18 cellular contexts compared by ENCODE assay signal in the genomic region with DNA sequence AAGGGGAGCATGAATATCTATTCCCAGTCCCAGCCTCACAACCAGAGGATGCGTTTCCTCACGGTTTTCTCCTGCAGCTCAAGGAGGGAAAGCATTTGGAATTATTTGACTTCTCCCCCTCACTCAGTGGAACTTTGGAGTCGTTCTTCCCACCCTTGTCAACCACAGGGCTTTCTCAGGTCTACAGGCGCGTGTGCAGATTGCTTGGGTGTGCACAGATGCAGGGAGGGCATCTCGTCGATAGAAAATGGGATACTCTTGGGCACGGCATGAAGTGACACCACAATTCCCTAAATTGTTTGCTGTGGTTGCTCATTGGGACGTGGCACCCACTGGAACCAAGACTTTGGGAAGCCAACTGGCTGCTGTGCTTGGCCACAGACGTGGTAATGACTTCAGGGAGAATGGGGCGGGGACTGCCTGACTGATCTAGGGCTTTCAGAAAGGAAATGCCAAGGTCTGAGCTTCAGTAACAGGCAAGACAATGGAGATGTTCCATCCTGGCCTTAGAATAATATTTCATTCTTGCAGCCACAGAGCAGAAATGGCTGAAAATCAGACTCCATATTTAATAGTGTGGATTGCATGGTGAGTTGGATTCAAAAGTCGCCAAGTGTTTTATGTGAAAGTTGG. TPM values are rescaled to one million over a fixed set of nuclear protein-coding genes. Genes with fewer than 3 reads are reported as not detected.
DNase-seq lines count a peak whose midpoint lies in the region; ATAC-seq and TF ChIP-seq lines count a peak whose summit lies in the region.
"Had no signal": no experiment of that assay in that cellular context is flagged by ENCODE, and none has a peak within 500 bp of the region (broad histone marks: within the 10 kb centered on the region; RNA-seq: fewer than 3 reads in every experiment).

No MANE protein-coding gene starts in this region.

- no peaks in the 10 kb centered on the region for H3K9me3 Mint-ChIP-seq in activated T-cell treated with anti-CD3 and anti-CD28 coated beads, Interleukin-2, amount 50 U/mL, for 24 hours
- H3K9me3 Mint-ChIP-seq in activated T-helper 17 cell treated with anti-CD3 and anti-CD28 coated beads, Interleukin-2, amount 50 U/mL, for 72 hours, result no peaks in the 10 kb centered on the region
- H3K9me3 Mint-ChIP-seq in neural crest cell, result peaks cover 2% of the 10 kb centered on the region
- H3K9me3 Mint-ChIP-seq: CD8-positive, alpha-beta memory T cell had no signal

- no peaks in the 10 kb centered on the region for H3K36me3 Mint-ChIP-seq in activated T-cell treated with anti-CD3 and anti-CD28 coated beads, Interleukin-2, amount 50 U/mL, for 24 hours (ENCODE audit: low read depth)
- no peaks in the 10 kb centered on the region for H3K36me3 Mint-ChIP-seq in activated T-helper 17 cell treated with anti-CD3 and anti-CD28 coated beads, Interleukin-2, amount 50 U/mL, for 72 hours (ENCODE audit: low read depth)
- H3K36me3 Mint-ChIP-seq in neural crest cell (ENCODE audit: low read depth), result no peaks in the 10 kb centered on the region
- H3K36me3 Mint-ChIP-seq: CD8-positive, alpha-beta memory T cell had no signal

- DNase-seq in activated T-cell treated with anti-CD3 and anti-CD28 coated beads, Interleukin-2, amount 50 U/mL, for 24 hours, result peak; percentile 16
- no peak for DNase-seq in activated T-cell treated with anti-CD3 and anti-CD28 coated beads, Interleukin-2, amount 50 U/mL, for 1 hour
- DNase-seq in neural crest cell (ENCODE audit: low read depth, low spot score) (no peak), upper lobe of right lung (peak; percentile 19), D341Med (ENCODE audit: low spot score) (no peak), SHP77 treated with DMSO at 0.1 percent for 48 hours (lab: John Stamatoyannopoulos, UW) (no peak)
- DNase-seq: 8988T, AML-193, Caco-2, DMS53, GM23248, IMR-90 had no signal

- peaks cover 2% of the 10 kb centered on the region for H3K4me1 Mint-ChIP-seq in activated T-cell treated with anti-CD3 and anti-CD28 coated beads, Interleukin-2, amount 50 U/mL, for 24 hours (ENCODE audit: low read depth)
- H3K4me1 Mint-ChIP-seq in activated T-helper 17 cell treated with anti-CD3 and anti-CD28 coated beads, Interleukin-2, amount 50 U/mL, for 72 hours, result no peaks in the 10 kb centered on the region
- H3K4me1 Mint-ChIP-seq in neural crest cell, result no peaks in the 10 kb centered on the region
- H3K4me1 Mint-ChIP-seq: CD8-positive, alpha-beta memory T cell had no signal

- peaks cover 65% of the 10 kb centered on the region for H3K27me3 Mint-ChIP-seq in activated T-cell treated with anti-CD3 and anti-CD28 coated beads, Interleukin-2, amount 50 U/mL, for 24 hours
- H3K27me3 Mint-ChIP-seq in activated T-helper 17 cell treated with anti-CD3 and anti-CD28 coated beads, Interleukin-2, amount 50 U/mL, for 72 hours, result peaks cover 45% of the 10 kb centered on the region
- peaks cover 56% of the 10 kb centered on the region for H3K27me3 Mint-ChIP-seq in neural crest cell (ENCODE audit: low read depth)

- H3K4me1 ChIP-seq in upper lobe of right lung, result no peaks in the 10 kb centered on the region
- H3K4me1 ChIP-seq: Caco-2 had no signal

- no peaks in the 10 kb centered on the region for H3K36me3 ChIP-seq in upper lobe of right lung
- H3K36me3 ChIP-seq: BLaER1 had no signal

- no peak overlapping the region for H3K4me3 ChIP-seq in upper lobe of right lung
- H3K4me3 ChIP-seq: BLaER1, GM23248 had no signal

- intact Hi-C loops in upper lobe of right lung (cut with DNase I), result no loop called here

- no peak overlapping the region for H3K27ac Mint-ChIP-seq in activated T-cell treated with anti-CD3 and anti-CD28 coated beads, Interleukin-2, amount 50 U/mL, for 24 hours
- no peak overlapping the region for H3K27ac Mint-ChIP-seq in activated T-helper 17 cell treated with anti-CD3 and anti-CD28 coated beads, Interleukin-2, amount 50 U/mL, for 72 hours
- H3K27ac Mint-ChIP-seq in neural crest cell (ENCODE audit: unreplicated experiment), result peak overlapping the region; percentile 12
- H3K27ac Mint-ChIP-seq: CD8-positive, alpha-beta memory T cell had no signal

- H3K9me3 ChIP-seq in upper lobe of right lung, result no peaks in the 10 kb centered on the region
- H3K9me3 ChIP-seq: BLaER1, Caco-2 had no signal

- ATAC-seq in activated T-helper 17 cell treated with anti-CD3 and anti-CD28 coated beads, Interleukin-2, amount 50 U/mL, for 72 hours (replicated peaks), result peak; percentile 53
- no peak for ATAC-seq in upper lobe of right lung
- ATAC-seq in HG03378 (IDR thresholded peaks at IDR 0.05; ENCODE audit: unreplicated experiment), result no peak

- H3K27me3 ChIP-seq in upper lobe of right lung, result peaks cover 9% of the 10 kb centered on the region
- H3K27me3 ChIP-seq: BLaER1 had no signal

- no peak overlapping the region for H3K4me3 Mint-ChIP-seq in activated T-cell treated with anti-CD3 and anti-CD28 coated beads, Interleukin-2, amount 50 U/mL, for 24 hours
- no peak overlapping the region for H3K4me3 Mint-ChIP-seq in activated T-helper 17 cell treated with anti-CD3 and anti-CD28 coated beads, Interleukin-2, amount 50 U/mL, for 72 hours
- H3K4me3 Mint-ChIP-seq in neural crest cell, result no peak overlapping the region
- H3K4me3 Mint-ChIP-seq: CD8-positive, alpha-beta memory T cell had no signal

- TF ChIP-seq CTCF in neural crest cell (conservative IDR thresholded peaks at IDR 0.05) (no peak), upper lobe of right lung (IDR thresholded peaks at IDR 0.05) (no peak)

- H3K27ac ChIP-seq in upper lobe of right lung, result no peak overlapping the region
- H3K27ac ChIP-seq: BLaER1, GM23248 had no signal

RNA-seq across cellular contexts. Expression of a gene that starts 12.2 kb away (rescaled TPM):
- not detected for total RNA-seq in activated T-helper 17 cell treated with anti-CD3 and anti-CD28 coated beads, Interleukin-2, amount 50 U/mL, for 72 hours
- total RNA-seq in neural crest cell (not detected in 2 replicates), upper lobe of right lung (not detected)
- total RNA-seq: Caco-2; CD8-positive, alpha-beta memory T cell; Daoy; GM23248; HT-29; IMR-90 had no signal

RNA-seq across cellular contexts. Expression of a gene that starts 53.7 kb away (rescaled TPM):
- total RNA-seq in activated T-helper 17 cell treated with anti-CD3 and anti-CD28 coated beads, Interleukin-2, amount 50 U/mL, for 72 hours, result not detected
- total RNA-seq in neural crest cell (0.11 and 0.40 TPM in 2 replicates), upper lobe of right lung (16.8 TPM)
- total RNA-seq: Caco-2; CD8-positive, alpha-beta memory T cell; Daoy; GM23248; IMR-90 had no signal

RNA-seq across cellular contexts. Expression of a gene that starts 57.6 kb away (rescaled TPM):
- 1 to 10 TPM; 2.8 to 7.2 TPM for total RNA-seq in activated T-helper 17 cell treated with anti-CD3 and anti-CD28 coated beads, Interleukin-2, amount 50 U/mL, for 72 hours
- 12.9 and 13.8 TPM in 2 replicates for total RNA-seq in neural crest cell
- 27.4 TPM for total RNA-seq in upper lobe of right lung
- total RNA-seq: HT-29 had no signal

Comparison
In these comparisons a context has a peak if more than half of its experiments do, and no peak if none do; other contexts are left out.
1. DNase-seq: peak in activated T-cell treated with anti-CD3 and anti-CD28 coated beads, Interleukin-2, amount 50 U/mL, for 24 hours (single experiment) and upper lobe of right lung (single experiment); none in activated T-cell treated with anti-CD3 and anti-CD28 coated beads, Interleukin-2, amount 50 U/mL, for 1 hour (single experiment), neural crest cell (single experiment), D341Med (single experiment) and SHP77 treated with DMSO at 0.1 percent for 48 hours (single experiment).
2. RNA of a gene that starts 53.7 kb away (total RNA-seq): 16.8 TPM in upper lobe of right lung (single experiment); 0.11 to 0.40 TPM in neural crest cell and not detected in activated T-helper 17 cell treated with anti-CD3 and anti-CD28 coated beads, Interleukin-2, amount 50 U/mL, for 72 hours; every median in the first group is over 10 times any median in the second.